ENCODE assay signal across 8 cellular contexts in genomic region chr3:197792019-197792647, GRCh38. TPM values are rescaled to one million over a fixed set of nuclear protein-coding genes. Genes with fewer than 3 reads are reported as not detected.
A peak's percentile ranks its signal among the peaks of the same experiment; 100 is the strongest.
DNase-seq lines count a peak whose midpoint lies in the region; ATAC-seq and TF ChIP-seq lines count a peak whose summit lies in the region.

No MANE protein-coding gene starts in this region.

- H3K27me3 ChIP-seq in naive thymus-derived CD4-positive, alpha-beta T cell (ENCODE audit: control insufficient read depth in 2 of 2, insufficient read depth in 2 of 2, low read length in 2 of 2) = no peaks in the 10 kb centered on the region

- H3K36me3 Mint-ChIP-seq in T-helper 17 cell (ENCODE audit: low read depth) = no peaks in the 10 kb centered on the region
- peaks cover 0 to 10% (median 0%) of the 10 kb centered on the region in 5 donors for H3K36me3 Mint-ChIP-seq in naive thymus-derived CD4-positive, alpha-beta T cell

- intact Hi-C loops in naive thymus-derived CD4-positive, alpha-beta T cell (cut with micrococcal nuclease) = loop anchor here (1.0 to 10.0 kb wide), 3 partner anchors 55 to 163 kb away; partner anchors contain the start of gene RPL35A (in 1 of the 2)

- peak; percentile 73 for DNase-seq in activated effector memory CD4-positive, alpha-beta T cell treated with anti-CD3 and anti-CD28 coated beads, Interleukin-2, amount 50 U/mL, for 16 hours
- DNase-seq in activated effector memory CD4-positive, alpha-beta T cell treated with Interleukin-2 at 50 U/mL for 16 hours = no peak
- DNase-seq in T-helper 17 cell (peak in 1 of 3 donors; percentile 11), coronary artery (ENCODE audit: low spot score) (no peak), cerebellar nuclear complex (lab: John Stamatoyannopoulos, UW) (no peak), NCI-H2171 treated with DMSO at 0.1 percent for 48 hours (lab: John Stamatoyannopoulos, UW) (no peak)
- peak in 7 of 9 donors; percentile 44 to 62 (median 50) for DNase-seq in naive thymus-derived CD4-positive, alpha-beta T cell

- peaks cover 20% of the 10 kb centered on the region for H3K4me1 Mint-ChIP-seq in T-helper 17 cell
- peaks cover 24 to 63% (median 51%) of the 10 kb centered on the region in 7 donors for H3K4me1 Mint-ChIP-seq in naive thymus-derived CD4-positive, alpha-beta T cell

- POLR2A ChIA-PET in naive thymus-derived CD4-positive, alpha-beta T cell (lab: Charles Lee) = interaction anchor here (0.6 to 3.9 kb wide), 10 partner anchors 9 to 80 kb away, joined by 3 to 22 read pairs (median 6); partner anchors contain the start of gene FYTTD1

- H3K27me3 Mint-ChIP-seq in T-helper 17 cell = no peaks in the 10 kb centered on the region
- H3K27me3 Mint-ChIP-seq in naive thymus-derived CD4-positive, alpha-beta T cell = peaks cover 0 to 1% (median 0%) of the 10 kb centered on the region in 5 donors

- CTCF ChIA-PET in naive thymus-derived CD4-positive, alpha-beta T cell (lab: Charles Lee) = interaction anchor here (1.2 to 1.6 kb wide), 2 partner anchors 43 to 56 kb away, joined by 3 read pairs; no protein-coding TSS in a partner anchor

- no peaks in the 10 kb centered on the region for H3K9me3 ChIP-seq in T-helper 17 cell (ENCODE audit: control insufficient read depth, low read length, poor library complexity, severe bottlenecking)
- no peaks in the 10 kb centered on the region for H3K9me3 ChIP-seq in naive thymus-derived CD4-positive, alpha-beta T cell (ENCODE audit: control insufficient read depth in 2 of 3, low read length in 3 of 3)

- TF ChIP-seq CTCF in coronary artery (IDR thresholded peaks at IDR 0.05) = no peak

- peak overlapping the region; percentile 94 for H3K4me3 ChIP-seq in coronary artery
- peak overlapping the region; percentile 69 for H3K4me3 ChIP-seq in naive thymus-derived CD4-positive, alpha-beta T cell (ENCODE audit: low read length)

- H3K27ac Mint-ChIP-seq in T-helper 17 cell = peak overlapping the region; percentile 96
- peak overlapping the region; percentile 95 to 100 (median 97) for H3K27ac Mint-ChIP-seq in naive thymus-derived CD4-positive, alpha-beta T cell

- H3K4me3 Mint-ChIP-seq in T-helper 17 cell = peak overlapping the region; percentile 97
- peak overlapping the region; percentile 91 to 99 (median 96) for H3K4me3 Mint-ChIP-seq in naive thymus-derived CD4-positive, alpha-beta T cell

- H3K9me3 Mint-ChIP-seq in naive thymus-derived CD4-positive, alpha-beta T cell = no peaks in the 10 kb centered on the region

- H3K4me1 ChIP-seq in naive thymus-derived CD4-positive, alpha-beta T cell (ENCODE audit: control insufficient read depth in 2 of 2, insufficient read depth in 2 of 2, low read length in 2 of 2) = peaks cover 6 to 17% of the 10 kb centered on the region in 2 donors

- H3K36me3 ChIP-seq in naive thymus-derived CD4-positive, alpha-beta T cell (ENCODE audit: control insufficient read depth in 2 of 3, insufficient read depth in 3 of 3, low read length in 3 of 3) = peaks cover 0 to 10% (median 0%) of the 10 kb centered on the region in 3 experiments

- H3K27ac ChIP-seq in coronary artery = peak overlapping the region; percentile 98 to 99
- H3K27ac ChIP-seq in naive thymus-derived CD4-positive, alpha-beta T cell (ENCODE audit: low read depth, low read length) = peak overlapping the region; percentile 97

- ATAC-seq in T-helper 17 cell (peak; percentile 31), GM18858 (IDR thresholded peaks at IDR 0.05; ENCODE audit: unreplicated experiment) (no peak)
- peak; percentile 47 for ATAC-seq in naive thymus-derived CD4-positive, alpha-beta T cell

RNA-seq across cellular contexts. Expression of gene LRCH3, which starts 1.1 kb away (rescaled TPM):
- 10 to 100 TPM; 48.6 to 56.8 TPM for total RNA-seq in T-helper 17 cell
- 10 to 100 TPM; 43.5 to 75.5 (median 68.5) TPM for total RNA-seq in naive thymus-derived CD4-positive, alpha-beta T cell
- polyA plus RNA-seq in naive thymus-derived CD4-positive, alpha-beta T cell = 10 to 100 TPM; 13.5 to 35.2 TPM

RNA-seq across cellular contexts. Expression of gene FYTTD1, which starts 42.5 kb away (rescaled TPM):
- 10 to 100 TPM; 52.0 to 67.1 TPM for total RNA-seq in T-helper 17 cell
- 10 to 100 TPM; 45.6 to 63.4 (median 58.0) TPM for total RNA-seq in naive thymus-derived CD4-positive, alpha-beta T cell
- polyA plus RNA-seq in naive thymus-derived CD4-positive, alpha-beta T cell = 100 to 1,000 TPM in 1 of 2 donors, 10 to 100 TPM in 1; 81.0 to 102 TPM

RNA-seq across cellular contexts. Expression of gene RUBCN, which starts 55.4 kb away (rescaled TPM):
- total RNA-seq in T-helper 17 cell = 10 to 100 TPM; 40.2 to 41.7 TPM
- total RNA-seq in naive thymus-derived CD4-positive, alpha-beta T cell = 10 to 100 TPM; 43.3 to 61.7 (median 52.9) TPM
- 10 to 100 TPM; 23.2 to 40.2 TPM for polyA plus RNA-seq in naive thymus-derived CD4-positive, alpha-beta T cell

Comparison
In these comparisons a context has a peak if more than half of its experiments do, and no peak if none do; other contexts are left out.
1. DNase-seq: peak in activated effector memory CD4-positive, alpha-beta T cell treated with anti-CD3 and anti-CD28 coated beads, Interleukin-2, amount 50 U/mL, for 16 hours (single experiment) and naive thymus-derived CD4-positive, alpha-beta T cell (7 of 9); none in activated effector memory CD4-positive, alpha-beta T cell treated with Interleukin-2 at 50 U/mL for 16 hours (single experiment), coronary artery (single experiment), cerebellar nuclear complex (0 of 2) and NCI-H2171 treated with DMSO at 0.1 percent for 48 hours (single experiment).